16 cellular contexts compared by ENCODE assay signal in genomic region chr9:124297915-124298645, GRCh38. TPM values are rescaled to one million over a fixed set of nuclear protein-coding genes. Genes with fewer than 3 reads are reported as not detected.
DNase-seq lines count a peak whose midpoint lies in the region; ATAC-seq, FAIRE-seq and TF ChIP-seq lines count a peak whose summit lies in the region.
"Had no signal": no experiment of that assay in that cellular context is flagged by ENCODE, and none has a peak within 500 bp of the region (broad histone marks: within the 10 kb centered on the region; RNA-seq: fewer than 3 reads in every experiment).

No MANE protein-coding gene starts in this region.

- FAIRE-seq in GM12891 (lab: Jason Lieb, UNC) = no peak
- FAIRE-seq: small intestine had no signal

- TF ChIP-seq CTCF in osteocyte (IDR thresholded peaks at IDR 0.05) = no peak
- no peak for TF ChIP-seq CTCF in WERI-Rb-1 (IDR thresholded peaks at IDR 0.05; ENCODE audit: low read depth, low read length)

- TF ChIP-seq POLR2A in GM12891 (IDR thresholded peaks at IDR 0.05; ENCODE audit: low read depth, low read length) = peak; percentile 23; the same call in 1 of the 2 replicates

- no peak for ATAC-seq in effector memory CD8-positive, alpha-beta T cell (replicated peaks)
- no peak for ATAC-seq in GM18907 (IDR thresholded peaks at IDR 0.05; ENCODE audit: unreplicated experiment)
- ATAC-seq: activated T-helper 17 cell treated with anti-CD3 and anti-CD28 coated beads, Interleukin-2, amount 50 U/mL, for 72 hours had no signal

- no peaks in the 10 kb centered on the region for H3K9me3 Mint-ChIP-seq in effector memory CD8-positive, alpha-beta T cell
- H3K9me3 Mint-ChIP-seq in osteocyte (ENCODE audit: unreplicated experiment) (no peaks in the 10 kb centered on the region), immature natural killer cell (no peaks in the 10 kb centered on the region)
- H3K9me3 Mint-ChIP-seq: activated T-helper 17 cell treated with anti-CD3 and anti-CD28 coated beads, Interleukin-2, amount 50 U/mL, for 72 hours; neural crest cell had no signal

- H3K27me3 ChIP-seq in NT2/D1 (ENCODE audit: insufficient read depth, insufficient read length) = no peaks in the 10 kb centered on the region
- no peaks in the 10 kb centered on the region for H3K27me3 ChIP-seq in WERI-Rb-1 (ENCODE audit: insufficient read depth, low read depth, severe bottlenecking)

- peaks cover 5% of the 10 kb centered on the region for H3K36me3 Mint-ChIP-seq in effector memory CD8-positive, alpha-beta T cell (ENCODE audit: insufficient read depth)
- peaks cover 12% of the 10 kb centered on the region for H3K36me3 Mint-ChIP-seq in osteocyte (ENCODE audit: unreplicated experiment)
- no peaks in the 10 kb centered on the region for H3K36me3 Mint-ChIP-seq in immature natural killer cell

- H3K4me1 Mint-ChIP-seq in effector memory CD8-positive, alpha-beta T cell (ENCODE audit: low read depth in 2 of 2) = peaks cover 10 to 36% of the 10 kb centered on the region in 2 donors
- peaks cover 77% of the 10 kb centered on the region for H3K4me1 Mint-ChIP-seq in osteocyte (ENCODE audit: unreplicated experiment)
- H3K4me1 Mint-ChIP-seq in immature natural killer cell = peaks cover 56 to 66% of the 10 kb centered on the region in 2 donors

- H3K27me3 Mint-ChIP-seq in effector memory CD8-positive, alpha-beta T cell = no peaks in the 10 kb centered on the region
- H3K27me3 Mint-ChIP-seq in osteocyte (ENCODE audit: unreplicated experiment) = no peaks in the 10 kb centered on the region
- H3K27me3 Mint-ChIP-seq in immature natural killer cell (ENCODE audit: low read depth in 3 of 3) = no peaks in the 10 kb centered on the region
- H3K27me3 Mint-ChIP-seq: activated T-helper 17 cell treated with anti-CD3 and anti-CD28 coated beads, Interleukin-2, amount 50 U/mL, for 72 hours had no signal

- H3K27ac Mint-ChIP-seq in effector memory CD8-positive, alpha-beta T cell = peak overlapping the region; percentile 25 to 83
- H3K27ac Mint-ChIP-seq in osteocyte (ENCODE audit: unreplicated experiment) = peak overlapping the region; percentile 84
- no peak overlapping the region for H3K27ac Mint-ChIP-seq in immature natural killer cell
- H3K27ac Mint-ChIP-seq: activated T-helper 17 cell treated with anti-CD3 and anti-CD28 coated beads, Interleukin-2, amount 50 U/mL, for 72 hours had no signal

- H3K9ac ChIP-seq in NT2/D1 (ENCODE audit: insufficient read length, low read depth) = peak overlapping the region; percentile 29

- H3K4me3 ChIP-seq in NT2/D1 (ENCODE audit: insufficient read length, low read depth) = no peak overlapping the region
- no peak overlapping the region for H3K4me3 ChIP-seq in WERI-Rb-1 (ENCODE audit: low read depth, low read length)

- H3K4me1 ChIP-seq in NT2/D1 (ENCODE audit: insufficient read depth, insufficient read length) = peaks cover 43% of the 10 kb centered on the region

- H3K9me3 ChIP-seq in NT2/D1 (ENCODE audit: insufficient read depth, low read length) (no peaks in the 10 kb centered on the region), WERI-Rb-1 (ENCODE audit: severe bottlenecking) (no peaks in the 10 kb centered on the region)

- H3K4me3 Mint-ChIP-seq in effector memory CD8-positive, alpha-beta T cell = no peak overlapping the region
- H3K4me3 Mint-ChIP-seq in osteocyte (ENCODE audit: unreplicated experiment) = no peak overlapping the region
- no peak overlapping the region for H3K4me3 Mint-ChIP-seq in immature natural killer cell
- H3K4me3 Mint-ChIP-seq: activated T-helper 17 cell treated with anti-CD3 and anti-CD28 coated beads, Interleukin-2, amount 50 U/mL, for 72 hours; neural crest cell had no signal

- H3K27ac ChIP-seq in WERI-Rb-1 = no peak overlapping the region
- H3K27ac ChIP-seq: VCaP had no signal

- DNase-seq in GM12891 (ENCODE audit: insufficient read length, low spot score) = no peak
- DNase-seq in NT2/D1 (ENCODE audit: low read depth, low spot score) = no peak
- DNase-seq in effector memory CD8-positive, alpha-beta T cell = no peak
- no peak for DNase-seq in osteocyte (ENCODE audit: extremely low spot score, unreplicated experiment)
- DNase-seq in immature natural killer cell = no peak
- DNase-seq in NCI-H524 (lab: John Stamatoyannopoulos, UW) = no peak
- no peak for DNase-seq in WERI-Rb-1
- DNase-seq: activated CD8-positive, alpha-beta memory T cell treated with anti-CD3 and anti-CD28 coated beads for 24 hours; KBM-7; NCI-H1436; small intestine; stimulated activated naive CD4-positive, alpha-beta T cell treated with Interleukin-2 at 50 U/mL for 16 hours had no signal

- H3K36me3 ChIP-seq in NT2/D1 (ENCODE audit: insufficient read depth, insufficient read length, low read length) (peaks cover 58% of the 10 kb centered on the region), WERI-Rb-1 (0 out of 2 replicates have a peak, but pooled peaks cover 2% of the 10 kb centered on the region)

TF ChIP-seq in GM12891, 5 proteins besides CTCF, POLR2A, EP300 and RAD21:
- TF ChIP-seq POLR2AphosphoS5 (IDR thresholded peaks at IDR 0.05; ENCODE audit: low read depth, low read length) (no peak), PAX5 (IDR thresholded peaks at IDR 0.05; ENCODE audit: insufficient read depth, low read length, severe bottlenecking) (no peak), SPI1 (IDR thresholded peaks at IDR 0.05; ENCODE audit: low read depth, low read length) (no peak), TAF1 (IDR thresholded peaks at IDR 0.05; ENCODE audit: low read depth, low read length) (no peak), POU2F2 (IDR thresholded peaks at IDR 0.05; ENCODE audit: low read depth, low read length) (no peak)

RNA-seq across cellular contexts. Expression of gene NEK6, which starts 40.3 kb away (rescaled TPM):
- polyA plus RNA-seq in GM12891 (2012; ENCODE audit: low read depth, missing spikeins) = 117 TPM
- total RNA-seq in osteocyte = 111 and 115 TPM in 2 replicates
- polyA plus RNA-seq in immature natural killer cell = 10 to 100 TPM in 2 of 3 donors, 1 to 10 TPM in 1; 8.8 to 18.0 (median 13.8) TPM

Comparison
In these comparisons a context has a peak if more than half of its experiments do, and no peak if none do; other contexts are left out.
1. H3K27ac Mint-ChIP-seq: peak in effector memory CD8-positive, alpha-beta T cell (2 of 2) and osteocyte (single experiment); none in immature natural killer cell (0 of 6).